23 cellular contexts compared by ENCODE assay signal in the genomic region with DNA sequence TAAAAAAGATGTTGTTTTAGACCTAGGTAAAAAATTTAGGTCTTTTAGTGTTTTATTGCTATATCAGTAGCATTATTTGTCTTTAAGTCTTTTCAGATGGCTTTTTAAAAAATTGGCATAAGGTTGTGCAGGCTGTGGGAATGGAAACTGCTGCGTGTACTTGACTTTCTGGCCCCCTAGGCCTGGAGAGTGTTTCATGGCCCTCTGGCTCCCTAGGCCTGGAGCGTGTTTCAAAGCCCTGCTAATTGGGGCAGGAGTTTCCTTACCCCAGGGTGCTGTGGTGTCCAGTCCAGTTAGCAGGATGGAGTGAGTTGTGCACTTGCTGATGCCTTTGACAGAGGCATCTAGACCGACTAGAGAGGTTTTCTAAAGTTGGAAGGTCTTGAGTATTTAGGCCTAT. TPM values are rescaled to one million over a fixed set of nuclear protein-coding genes. Genes with fewer than 3 reads are reported as not detected.
A peak's percentile ranks its signal among the peaks of the same experiment; 100 is the strongest.
DNase-seq lines count a peak whose midpoint lies in the region; ATAC-seq and TF ChIP-seq lines count a peak whose summit lies in the region.
"Had no signal": no experiment of that assay in that cellular context is flagged by ENCODE, and none has a peak within 500 bp of the region (broad histone marks: within the 10 kb centered on the region; RNA-seq: fewer than 3 reads in every experiment).

No MANE protein-coding gene starts in this region.

- no peak overlapping the region for H2AFZ ChIP-seq in neural progenitor cell (replicated peaks)

- H3K4me3 Mint-ChIP-seq in T-helper 2 cell treated with Interferon-gamma antibody and Interleukin-4, amounts not matched to agents 5 μg/mL and 100 μg/mL, for 36 hours: no peak overlapping the region
- peak overlapping the region in 4 of 7 donors; percentile 5 to 38 (median 16) for H3K4me3 Mint-ChIP-seq in CD8-positive, alpha-beta memory T cell
- no peak overlapping the region for H3K4me3 Mint-ChIP-seq in activated naive CD8-positive, alpha-beta T cell treated with anti-CD3 and anti-CD28 coated beads for 36 hours
- H3K4me3 Mint-ChIP-seq in neural progenitor cell: no peak overlapping the region

- peaks cover 62% of the 10 kb centered on the region for H3K36me3 Mint-ChIP-seq in T-helper 2 cell treated with Interferon-gamma antibody and Interleukin-4, amounts not matched to agents 5 μg/mL and 100 μg/mL, for 36 hours (ENCODE audit: low read depth)
- H3K36me3 Mint-ChIP-seq in CD8-positive, alpha-beta memory T cell: peaks cover 6 to 88% (median 21%) of the 10 kb centered on the region in 3 donors
- peaks cover 54% of the 10 kb centered on the region for H3K36me3 Mint-ChIP-seq in activated naive CD8-positive, alpha-beta T cell treated with anti-CD3 and anti-CD28 coated beads for 36 hours
- peaks cover 48% of the 10 kb centered on the region for H3K36me3 Mint-ChIP-seq in neural progenitor cell

- no peaks in the 10 kb centered on the region for H3K27me3 Mint-ChIP-seq in T-helper 2 cell treated with Interferon-gamma antibody and Interleukin-4, amounts not matched to agents 5 μg/mL and 100 μg/mL, for 36 hours (ENCODE audit: low read depth)
- no peaks in the 10 kb centered on the region for H3K27me3 Mint-ChIP-seq in CD8-positive, alpha-beta memory T cell
- H3K27me3 Mint-ChIP-seq in activated naive CD8-positive, alpha-beta T cell treated with anti-CD3 and anti-CD28 coated beads for 36 hours: no peaks in the 10 kb centered on the region
- peaks cover 2% of the 10 kb centered on the region for H3K27me3 Mint-ChIP-seq in neural progenitor cell (ENCODE audit: insufficient read depth, low read depth)

- peaks cover 36% of the 10 kb centered on the region for H3K36me3 ChIP-seq in CD8-positive, alpha-beta memory T cell (ENCODE audit: insufficient read depth, low read length)
- H3K36me3 ChIP-seq in neural progenitor cell: peaks cover 9% of the 10 kb centered on the region

- POLR2A ChIA-PET in CD8-positive, alpha-beta memory T cell (lab: Charles Lee): no interaction called here

- no peaks in the 10 kb centered on the region for H3K27me3 ChIP-seq in CD8-positive, alpha-beta memory T cell (ENCODE audit: insufficient read depth, low read length, poor library complexity, severe bottlenecking)
- H3K27me3 ChIP-seq in neural progenitor cell: no peaks in the 10 kb centered on the region
- H3K27me3 ChIP-seq: ascending aorta; BLaER1 treated with 17β-estradiol and CSF1 and Interleukin-3, amounts not matched to agents 10 nM and 100 nM; foreskin keratinocyte; sigmoid colon had no signal

- no peak for DNase-seq in T-helper 2 cell treated with Interferon-gamma antibody and Interleukin-4, amounts not matched to agents 5 μg/mL and 100 μg/mL, for 36 hours (ENCODE audit: low spot score)
- DNase-seq in T-helper 2 cell (no peak), neural progenitor cell (ENCODE audit: low spot score) (no peak), NCI-H524 treated with DMSO at 0.1 percent for 48 hours (lab: John Stamatoyannopoulos, UW) (no peak)
- DNase-seq in CD8-positive, alpha-beta memory T cell: no peak
- no peak for DNase-seq in activated naive CD8-positive, alpha-beta T cell treated with anti-CD3 and anti-CD28 coated beads for 36 hours
- DNase-seq: 8988T; DMS53; foreskin keratinocyte; left colon; mucosa of descending colon; NCI-H1930; NCI-H446 treated with DMSO at 0.1 percent for 48 hours; stimulated activated CD4-positive, alpha-beta T cell treated with anti-CD3 and anti-CD28 coated beads, Interleukin-1b, Interleukin-23, amount 100 ng/mL, for 48 hours had no signal

- no peak overlapping the region for H3K9ac ChIP-seq in neural progenitor cell

- H4K20me1 ChIP-seq in neural progenitor cell (ENCODE audit: low read depth): peaks cover 99% of the 10 kb centered on the region

- peaks cover 100% of the 10 kb centered on the region for H3K79me2 ChIP-seq in neural progenitor cell (ENCODE audit: low read depth)

- no peak overlapping the region for H3K27ac ChIP-seq in CD8-positive, alpha-beta memory T cell (ENCODE audit: low read depth, low read length)
- no peak overlapping the region for H3K27ac ChIP-seq in neural progenitor cell
- H3K27ac ChIP-seq: foreskin keratinocyte, HL-60 had no signal

- H3K4me2 ChIP-seq in neural progenitor cell: no peak overlapping the region
- H3K4me2 ChIP-seq: BLaER1 treated with 17β-estradiol and CSF1 and Interleukin-3, amounts not matched to agents 10 nM and 100 nM had no signal

- no peak for TF ChIP-seq CTCF in neural progenitor cell (IDR thresholded peaks at IDR 0.05)

- CTCF ChIA-PET in CD8-positive, alpha-beta memory T cell (lab: Charles Lee): interaction anchor here (1.2 kb wide), 1 partner anchor 9 kb away, joined by 4 read pairs; no protein-coding TSS in a partner anchor

- H3K9me3 Mint-ChIP-seq in T-helper 2 cell treated with Interferon-gamma antibody and Interleukin-4, amounts not matched to agents 5 μg/mL and 100 μg/mL, for 36 hours: no peaks in the 10 kb centered on the region
- no peaks in the 10 kb centered on the region for H3K9me3 Mint-ChIP-seq in CD8-positive, alpha-beta memory T cell
- no peaks in the 10 kb centered on the region for H3K9me3 Mint-ChIP-seq in activated naive CD8-positive, alpha-beta T cell treated with anti-CD3 and anti-CD28 coated beads for 36 hours
- no peaks in the 10 kb centered on the region for H3K9me3 Mint-ChIP-seq in neural progenitor cell

- ATAC-seq in HG03159 (IDR thresholded peaks at IDR 0.05; ENCODE audit: unreplicated experiment) (no peak), GM19452 (IDR thresholded peaks at IDR 0.05; ENCODE audit: unreplicated experiment) (no peak)
- ATAC-seq: activated CD4-positive, CD25-positive, alpha-beta regulatory T cell treated with anti-CD3 and anti-CD28 coated beads, Interleukin-2, amount 50 U/mL, for 24 hours; foreskin keratinocyte; left colon; mucosa of descending colon had no signal

- H3K4me1 ChIP-seq in CD8-positive, alpha-beta memory T cell (ENCODE audit: insufficient read depth, low read length): peaks cover 36% of the 10 kb centered on the region
- H3K4me1 ChIP-seq in neural progenitor cell: no peaks in the 10 kb centered on the region
- H3K4me1 ChIP-seq: ascending aorta had no signal

- H3K27ac Mint-ChIP-seq in T-helper 2 cell treated with Interferon-gamma antibody and Interleukin-4, amounts not matched to agents 5 μg/mL and 100 μg/mL, for 36 hours: peak overlapping the region; percentile 27
- H3K27ac Mint-ChIP-seq in CD8-positive, alpha-beta memory T cell: peak overlapping the region in 6 of 8 donors; percentile 23 to 80 (median 62)
- peak overlapping the region; percentile 65 for H3K27ac Mint-ChIP-seq in activated naive CD8-positive, alpha-beta T cell treated with anti-CD3 and anti-CD28 coated beads for 36 hours
- peak overlapping the region; percentile 7 for H3K27ac Mint-ChIP-seq in neural progenitor cell

- no peak overlapping the region for H3K4me3 ChIP-seq in CD8-positive, alpha-beta memory T cell (ENCODE audit: low read length)
- no peak overlapping the region for H3K4me3 ChIP-seq in neural progenitor cell
- H3K4me3 ChIP-seq: ascending aorta; BLaER1 treated with 17β-estradiol and CSF1 and Interleukin-3, amounts not matched to agents 10 nM and 100 nM; coronary artery; mucosa of descending colon; sigmoid colon had no signal

- peaks cover 34% of the 10 kb centered on the region for H3K4me1 Mint-ChIP-seq in T-helper 2 cell treated with Interferon-gamma antibody and Interleukin-4, amounts not matched to agents 5 μg/mL and 100 μg/mL, for 36 hours (ENCODE audit: low read depth)
- H3K4me1 Mint-ChIP-seq in CD8-positive, alpha-beta memory T cell: peaks cover 48 to 80% (median 69%) of the 10 kb centered on the region in 3 donors
- peaks cover 66% of the 10 kb centered on the region for H3K4me1 Mint-ChIP-seq in activated naive CD8-positive, alpha-beta T cell treated with anti-CD3 and anti-CD28 coated beads for 36 hours
- H3K4me1 Mint-ChIP-seq in neural progenitor cell: peaks cover 24% of the 10 kb centered on the region

- no peaks in the 10 kb centered on the region for H3K9me3 ChIP-seq in CD8-positive, alpha-beta memory T cell (ENCODE audit: low read length)
- no peaks in the 10 kb centered on the region for H3K9me3 ChIP-seq in neural progenitor cell (ENCODE audit: low read depth)
- H3K9me3 ChIP-seq: ascending aorta, mucosa of descending colon, sigmoid colon had no signal

- H3F3A ChIP-seq in neural progenitor cell (ENCODE audit: low read depth): peaks cover 15% of the 10 kb centered on the region

RNA-seq across cellular contexts. Expression of gene PRAM1, which starts 23.8 kb away (rescaled TPM):
- total RNA-seq in CD8-positive, alpha-beta memory T cell: under 1 TPM; 0.55 to 0.64 TPM
- polyA plus RNA-seq in CD8-positive, alpha-beta memory T cell: 0.39 TPM
- total RNA-seq in activated naive CD8-positive, alpha-beta T cell treated with anti-CD3 and anti-CD28 coated beads for 36 hours: under 1 TPM; 0.33 to 0.68 TPM
- total RNA-seq in neural progenitor cell (ENCODE audit: low replicate concordance): 0.22 and 0.56 TPM in 2 replicates
- total RNA-seq: ascending aorta, foreskin keratinocyte, H4 had no signal
- polyA plus RNA-seq: foreskin keratinocyte had no signal

RNA-seq across cellular contexts. Expression of gene HNRNPM, which starts 33.8 kb away (rescaled TPM):
- total RNA-seq in CD8-positive, alpha-beta memory T cell: 100 to 1,000 TPM; 336 to 338 TPM
- 311 TPM for polyA plus RNA-seq in CD8-positive, alpha-beta memory T cell
- 100 to 1,000 TPM; 348 to 358 TPM for total RNA-seq in activated naive CD8-positive, alpha-beta T cell treated with anti-CD3 and anti-CD28 coated beads for 36 hours
- total RNA-seq in neural progenitor cell (ENCODE audit: low replicate concordance): 118 and 156 TPM in 2 replicates

RNA-seq across cellular contexts. Expression of gene ZNF414, which starts 35.4 kb away (rescaled TPM):
- 10 to 100 TPM; 25.7 to 26.0 TPM for total RNA-seq in CD8-positive, alpha-beta memory T cell
- 18.0 TPM for polyA plus RNA-seq in CD8-positive, alpha-beta memory T cell
- total RNA-seq in activated naive CD8-positive, alpha-beta T cell treated with anti-CD3 and anti-CD28 coated beads for 36 hours: 10 to 100 TPM; 21.2 to 23.4 TPM
- 1.8 and 8.9 TPM in 2 replicates for total RNA-seq in neural progenitor cell (ENCODE audit: low replicate concordance)

Comparison
In these comparisons a context has a peak if more than half of its experiments do, and no peak if none do; other contexts are left out.
1. H3K27ac Mint-ChIP-seq: peak in every context shown above with its lines; median percentile 65 in activated naive CD8-positive, alpha-beta T cell treated with anti-CD3 and anti-CD28 coated beads for 36 hours; 62 in CD8-positive, alpha-beta memory T cell; 27 in T-helper 2 cell treated with Interferon-gamma antibody and Interleukin-4, amounts not matched to agents 5 μg/mL and 100 μg/mL, for 36 hours; 7 in neural progenitor cell.
2. H3K4me3 Mint-ChIP-seq: peak in CD8-positive, alpha-beta memory T cell (4 of 7); none in T-helper 2 cell treated with Interferon-gamma antibody and Interleukin-4, amounts not matched to agents 5 μg/mL and 100 μg/mL, for 36 hours (single experiment), activated naive CD8-positive, alpha-beta T cell treated with anti-CD3 and anti-CD28 coated beads for 36 hours (single experiment) and neural progenitor cell (single experiment).